Comparison of ENCODE assay signal across 8 cellular contexts in genomic region chr11:44110231-44110679, GRCh38. TPM values are rescaled to one million over a fixed set of nuclear protein-coding genes. Genes with fewer than 3 reads are reported as not detected.
DNase-seq lines count a peak whose midpoint lies in the region; ATAC-seq and TF ChIP-seq lines count a peak whose summit lies in the region.

No MANE protein-coding gene starts in this region.

- POLR2A ChIA-PET in activated B cell treated with CpG ODN at 0.5 μM for 24 hours (lab: Charles Lee): interaction anchor here (1.0 to 1.1 kb wide), 2 partner anchors 15 to 176 kb away, joined by 3 read pairs; partner anchors contain the start of gene EXT2

- H3K4me1 Mint-ChIP-seq in activated B cell treated with CpG ODN at 0.5 μM for 24 hours: peaks cover 5% of the 10 kb centered on the region

- DNase-seq in AG08395 (ENCODE audit: low spot score) (peak; percentile 63), NCI-H2029 treated with DMSO at 0.1 percent for 48 hours (lab: John Stamatoyannopoulos, UW) (peak; percentile 57), activated B cell treated with CpG ODN at 0.5 μM for 24 hours (peak; percentile 26), cerebellar cortex (ENCODE audit: low spot score) (peak; percentile 67), lung microvascular endothelial cell (ENCODE audit: low read depth in 2 of 2) (peak; percentile 62 to 82)
- DNase-seq in stimulated activated CD8-positive, alpha-beta memory T cell treated with anti-CD3 and anti-CD28 coated beads, Interleukin-7, amount 100 ng/mL, for 4 hours (ENCODE audit: low read depth in 2 of 2): peak; percentile 19 to 23

- peak; percentile 68 for TF ChIP-seq CTCF in activated B cell treated with CpG ODN at 0.5 μM for 24 hours (IDR thresholded peaks at IDR 0.05)

- H3K36me3 Mint-ChIP-seq in activated B cell treated with CpG ODN at 0.5 μM for 24 hours (ENCODE audit: low read depth): peaks cover 50% of the 10 kb centered on the region

- no peaks in the 10 kb centered on the region for H3K9me3 Mint-ChIP-seq in activated B cell treated with CpG ODN at 0.5 μM for 24 hours

- no peak overlapping the region for H3K4me3 Mint-ChIP-seq in activated B cell treated with CpG ODN at 0.5 μM for 24 hours

- CTCF ChIA-PET in activated B cell treated with CpG ODN at 0.5 μM for 24 hours (lab: Charles Lee): interaction anchor here (1.2 kb wide), 2 partner anchors 9 to 19 kb away, joined by 3 read pairs; no protein-coding TSS in a partner anchor

- ATAC-seq in GM18517 (IDR thresholded peaks at IDR 0.05; ENCODE audit: unreplicated experiment) (peak; percentile 95), HG02970 (IDR thresholded peaks at IDR 0.05; ENCODE audit: low FRiP score, unreplicated experiment) (peak; percentile 75), activated B cell treated with CpG ODN at 0.5 μM for 24 hours (ENCODE audit: low read depth) (peak; percentile 96)

- intact Hi-C loops in activated B cell treated with CpG ODN at 0.5 μM for 24 hours (cut with micrococcal nuclease): loop anchor here (1.0 to 10.0 kb wide), 4 partner anchors 15 to 801 kb away; partner anchors contain the start of gene EXT2

- H3K27me3 Mint-ChIP-seq in activated B cell treated with CpG ODN at 0.5 μM for 24 hours: no peaks in the 10 kb centered on the region

- no peak overlapping the region for H3K27ac Mint-ChIP-seq in activated B cell treated with CpG ODN at 0.5 μM for 24 hours

RNA-seq across cellular contexts. Expression of gene EXT2, which starts 14.8 kb away (rescaled TPM):
- 21.9 and 22.1 TPM in 2 replicates for total RNA-seq in activated B cell treated with CpG ODN at 0.5 μM for 24 hours
- 119 and 138 TPM in 2 replicates for total RNA-seq in lung microvascular endothelial cell

RNA-seq across cellular contexts. Expression of gene ACCS, which starts 44.2 kb away (rescaled TPM):
- total RNA-seq in activated B cell treated with CpG ODN at 0.5 μM for 24 hours (22.4 and 27.0 TPM in 2 replicates), lung microvascular endothelial cell (2.8 and 10.3 TPM in 2 replicates)

Comparison
In these comparisons a context has a peak if more than half of its experiments do, and no peak if none do; other contexts are left out.
1. Peak in every context shown above with its lines: DNase-seq and ATAC-seq.
2. DNase-seq: peak in every context shown above with its lines; median percentile 72 in lung microvascular endothelial cell; 67 in cerebellar cortex; 63 in AG08395; 57 in NCI-H2029 treated with DMSO at 0.1 percent for 48 hours; 26 in activated B cell treated with CpG ODN at 0.5 μM for 24 hours; 21 in stimulated activated CD8-positive, alpha-beta memory T cell treated with anti-CD3 and anti-CD28 coated beads, Interleukin-7, amount 100 ng/mL, for 4 hours.